In genomic region chr12:46266382-46266791, GRCh38 we compare ENCODE assay signal across 8 cellular contexts.
DNase-seq lines count a peak whose midpoint lies in the region; ATAC-seq lines count a peak whose summit lies in the region.

No MANE protein-coding gene starts in this region.

- peak overlapping the region; percentile 99 for H3K4me3 ChIP-seq in iPS-11a (ENCODE audit: low read depth, low read length)

- no peak for ATAC-seq in HG03432 (IDR thresholded peaks at IDR 0.05; ENCODE audit: unreplicated experiment)

- DNase-seq in NCI-H1436 (lab: John Stamatoyannopoulos, UW), result peak; percentile 23
- DNase-seq in NCI-H1436 treated with DMSO at 0.1 percent for 48 hours (lab: John Stamatoyannopoulos, UW), result no peak
- DNase-seq in NCI-H146 (lab: John Stamatoyannopoulos, UW), result peak; percentile 53
- DNase-seq in activated gamma-delta T cell treated with anti-CD3 and anti-CD28 coated beads, Interleukin-2, amount 50 U/mL, for 16 hours (ENCODE audit: low read depth), result peak; percentile 23
- peak; percentile 30 to 36 for DNase-seq in stimulated activated CD8-positive, alpha-beta memory T cell treated with anti-CD3 and anti-CD28 coated beads, Interleukin-7, amount 100 ng/mL, for 4 hours (ENCODE audit: low read depth in 2 of 2)
- DNase-seq in GOT3 (lab: John Stamatoyannopoulos, UW), result no peak

Comparison
In these comparisons a context has a peak if more than half of its experiments do, and no peak if none do; other contexts are left out.
1. DNase-seq: peak in NCI-H1436 (single experiment), NCI-H146 (single experiment), activated gamma-delta T cell treated with anti-CD3 and anti-CD28 coated beads, Interleukin-2, amount 50 U/mL, for 16 hours (single experiment) and stimulated activated CD8-positive, alpha-beta memory T cell treated with anti-CD3 and anti-CD28 coated beads, Interleukin-7, amount 100 ng/mL, for 4 hours (2 of 2); none in NCI-H1436 treated with DMSO at 0.1 percent for 48 hours (single experiment) and GOT3 (single experiment).